ENCODE assay signal across 2 cellular contexts in genomic region chr17:74190807-74191206, GRCh38.
TF ChIP-seq lines count a peak whose summit lies in the region.

No MANE protein-coding gene starts in this region.

TF ChIP-seq in HEK293, 187 proteins besides CTCF, POLR2A, EP300 and RAD21:
- TF ChIP-seq REST (tag by site-specific recombination; IDR thresholded peaks at IDR 0.05) (peak; percentile 96), HOXC10 (CRISPR knock-in tag; IDR thresholded peaks at IDR 0.05) (no peak)

TF ChIP-seq in K562, 482 proteins besides CTCF, POLR2A, EP300 and RAD21 (continued from another document):
- TF ChIP-seq PKNOX1 (IDR thresholded peaks at IDR 0.05) (no peak), NONO (IDR thresholded peaks at IDR 0.05; ENCODE audit: low read depth in 2 of 2, low read length in 1 of 2) (no peak), ZNF212 (CRISPR knock-in tag; IDR thresholded peaks at IDR 0.05) (no peak), ZNF184 (CRISPR knock-in tag; IDR thresholded peaks at IDR 0.05) (no peak), CBX8 (IDR thresholded peaks at IDR 0.05; ENCODE audit: borderline replicate concordance, extremely low read depth, low read depth, low read length, poor library complexity, severe bottlenecking) (no peak), NR0B1 (IDR thresholded peaks at IDR 0.05; ENCODE audit: partially characterized antibody) (no peak), ZNF253 (CRISPR knock-in tag; conservative IDR thresholded peaks at IDR 0.05) (no peak), EHMT2 (IDR thresholded peaks at IDR 0.05) (peak; percentile 94), ZNF512 (tag; IDR thresholded peaks at IDR 0.05) (no peak), XRCC5 (IDR thresholded peaks at IDR 0.05; ENCODE audit: low read depth, low read length) (no peak), ELF1 (tag; IDR thresholded peaks at IDR 0.05) (no peak), BRCA1 (IDR thresholded peaks at IDR 0.05) (no peak), BRCA1 (CRISPR knock-in tag; IDR thresholded peaks at IDR 0.05) (no peak), MIER1 (IDR thresholded peaks at IDR 0.05; ENCODE audit: low read depth) (peak; percentile 90), REST (CRISPR knock-in tag; IDR thresholded peaks at IDR 0.05; ENCODE audit: low read depth) (peak; percentile 93)
